Comparison of ENCODE assay signal across 9 cellular contexts in the genomic region with DNA sequence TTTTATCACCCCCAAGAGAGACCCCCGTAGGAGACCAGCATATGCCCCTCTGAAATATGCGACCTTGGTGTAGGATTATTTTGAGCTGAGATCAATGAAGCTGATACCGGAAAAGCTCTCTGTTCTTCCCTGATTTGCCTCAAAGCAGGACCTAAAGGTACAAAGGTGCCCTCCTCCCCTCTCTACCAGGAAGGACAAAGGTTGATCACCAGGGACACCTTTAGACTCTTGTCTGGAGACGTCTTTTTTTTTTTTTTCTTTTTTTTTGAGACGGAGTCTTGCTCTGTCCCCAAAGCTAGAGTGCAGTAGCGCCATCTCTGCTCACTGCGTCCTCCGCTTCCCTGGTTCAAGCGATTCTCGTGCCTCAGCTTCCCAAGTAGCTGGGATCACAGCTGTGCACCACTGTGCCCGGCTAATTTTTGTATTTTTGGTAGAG. TPM values are rescaled to one million over a fixed set of nuclear protein-coding genes. Genes with fewer than 3 reads are reported as not detected.
DNase-seq lines count a peak whose midpoint lies in the region; ATAC-seq, FAIRE-seq and TF ChIP-seq lines count a peak whose summit lies in the region.
"Had no signal": no experiment of that assay in that cellular context is flagged by ENCODE, and none has a peak within 500 bp of the region (broad histone marks: within the 10 kb centered on the region; RNA-seq: fewer than 3 reads in every experiment).

No MANE protein-coding gene starts in this region.

- H3K4me3 Mint-ChIP-seq in activated CD4-positive, alpha-beta T cell treated with anti-CD3 and anti-CD28 coated beads for 36 hours: peak overlapping the region; percentile 73
- H3K4me3 Mint-ChIP-seq in activated naive CD8-positive, alpha-beta T cell: peak overlapping the region; percentile 91

- H3K4me1 ChIP-seq in HepG2 (ENCODE audit: insufficient read depth, low read length): peaks cover 59% of the 10 kb centered on the region
- peaks cover 4 to 22% (median 19%) of the 10 kb centered on the region in 5 donors for H3K4me1 ChIP-seq in subcutaneous abdominal adipose tissue (ENCODE audit: control insufficient read depth in 5 of 5, insufficient read depth in 5 of 5, low read length in 5 of 5)

- no peak for DNase-seq in activated CD4-positive, alpha-beta T cell treated with anti-CD3 and anti-CD28 coated beads for 36 hours
- no peak for DNase-seq in activated CD4-positive, alpha-beta T cell treated with anti-CD3 and anti-CD28 coated beads for 48 hours
- no peak for DNase-seq in HepG2 (ENCODE audit: low spot score)
- no peak for DNase-seq in GM20000 (ENCODE audit: low spot score)

- H3K36me3 Mint-ChIP-seq in activated CD4-positive, alpha-beta T cell treated with anti-CD3 and anti-CD28 coated beads for 36 hours (ENCODE audit: low read depth): no peaks in the 10 kb centered on the region
- no peaks in the 10 kb centered on the region for H3K36me3 Mint-ChIP-seq in activated naive CD8-positive, alpha-beta T cell

- no peak for TF ChIP-seq EP300 in HepG2 (IDR thresholded peaks at IDR 0.05; ENCODE audit: low read depth in 2 of 2, low read length in 2 of 2)
- no peak for TF ChIP-seq EP300 in HepG2 (CRISPR knock-in tag; IDR thresholded peaks at IDR 0.05; ENCODE audit: borderline replicate concordance)

- no peaks in the 10 kb centered on the region for H3K9me3 Mint-ChIP-seq in activated CD4-positive, alpha-beta T cell treated with anti-CD3 and anti-CD28 coated beads for 36 hours (ENCODE audit: low read depth)
- no peaks in the 10 kb centered on the region for H3K9me3 Mint-ChIP-seq in activated naive CD8-positive, alpha-beta T cell (ENCODE audit: low read depth)

- no peaks in the 10 kb centered on the region for H3K36me3 ChIP-seq in HepG2 (replicated peaks in 1 of 2; ENCODE audit: control insufficient read depth in 1 of 2, insufficient read depth in 2 of 2, low read length in 2 of 2)
- H3K36me3 ChIP-seq in subcutaneous abdominal adipose tissue (ENCODE audit: control insufficient read depth in 5 of 5, insufficient read depth in 5 of 5, low read length in 5 of 5): peaks cover 0 to 3% (median 0%) of the 10 kb centered on the region in 5 donors

- no peaks in the 10 kb centered on the region for H3K79me2 ChIP-seq in HepG2 (ENCODE audit: insufficient read depth, low read length)

- TF ChIP-seq CTCF in HepG2 (CRISPR knock-in tag; IDR thresholded peaks at IDR 0.05): no peak
- TF ChIP-seq CTCF in GM20000 (IDR thresholded peaks at IDR 0.05; ENCODE audit: extremely low read depth, missing control alignments): no peak

- BruUV-seq in HepG2 (replicated peaks; lab: Mats Ljungman, UMichigan): no TSS peak

- H3K4me1 Mint-ChIP-seq in activated CD4-positive, alpha-beta T cell treated with anti-CD3 and anti-CD28 coated beads for 36 hours: peaks cover 20% of the 10 kb centered on the region
- peaks cover 17% of the 10 kb centered on the region for H3K4me1 Mint-ChIP-seq in activated naive CD8-positive, alpha-beta T cell (ENCODE audit: low read depth)

- no peak overlapping the region for H2AFZ ChIP-seq in HepG2 (ENCODE audit: low read length)

- H3K9ac ChIP-seq in HepG2 (ENCODE audit: insufficient read depth, low read depth, low read length) (no peak overlapping the region; the same call in 1 of the 2 replicates), subcutaneous abdominal adipose tissue (ENCODE audit: low read length in 5 of 5) (peak overlapping the region in 3 of 5 donors; percentile 81 to 91 (median 85))

- no peaks in the 10 kb centered on the region for H3K27me3 ChIP-seq in HepG2 (ENCODE audit: control insufficient read depth in 1 of 2, insufficient read depth in 2 of 2, low read length in 2 of 2)
- no peaks in the 10 kb centered on the region for H3K27me3 ChIP-seq in subcutaneous abdominal adipose tissue (ENCODE audit: control insufficient read depth in 5 of 5, insufficient read depth in 4 of 5, low read length in 5 of 5)

- H3K27ac ChIP-seq in HepG2 (ENCODE audit: extremely low read length, insufficient read depth, low read length) (peak overlapping the region; percentile 45), subcutaneous abdominal adipose tissue (ENCODE audit: low read depth, low read length) (no peak overlapping the region)
- H3K27ac ChIP-seq: HL-60 had no signal

- H3K4me3 ChIP-seq in HepG2 (replicated peaks in 1 of 3; ENCODE audit: insufficient read depth in 1 of 3, low read depth in 2 of 3, low read length in 3 of 3): no peak overlapping the region
- H3K4me3 ChIP-seq in subcutaneous abdominal adipose tissue (ENCODE audit: low read depth in 1 of 5, low read length in 5 of 5): peak overlapping the region; percentile 70 to 78 (median 73)

- POLR2A ChIA-PET in activated CD4-positive, alpha-beta T cell treated with anti-CD3 and anti-CD28 coated beads for 36 hours (lab: Charles Lee): no interaction called here
- POLR2A ChIA-PET in HepG2 (lab: Yijun Ruan, JAX): interaction anchor here (0.7 kb wide), 1 partner anchor 515 kb away, joined by 3 read pairs; no protein-coding TSS in a partner anchor

- no peaks in the 10 kb centered on the region for H4K20me1 ChIP-seq in HepG2 (ENCODE audit: insufficient read depth, low read length)

- TF ChIP-seq RAD21 in HepG2 (CRISPR knock-in tag; IDR thresholded peaks at IDR 0.05): no peak

- H3K4me2 ChIP-seq in HepG2 (ENCODE audit: low read depth, low read length): peak overlapping the region; percentile 53

- CTCF ChIA-PET in activated CD4-positive, alpha-beta T cell treated with anti-CD3 and anti-CD28 coated beads for 36 hours (lab: Charles Lee): no interaction called here
- CTCF ChIA-PET in HepG2 (lab: Yijun Ruan, JAX; ENCODE audit: low intra/inter-chr PET ratio, low total read pairs): no interaction called here

- ATAC-seq in activated CD4-positive, alpha-beta T cell treated with anti-CD3 and anti-CD28 coated beads for 36 hours: no peak
- no peak for ATAC-seq in HepG2
- ATAC-seq in GM19452 (IDR thresholded peaks at IDR 0.05; ENCODE audit: unreplicated experiment): no peak
- no peak for ATAC-seq in HG02884 (IDR thresholded peaks at IDR 0.05; ENCODE audit: unreplicated experiment)

- no peak overlapping the region for H3K27ac Mint-ChIP-seq in activated CD4-positive, alpha-beta T cell treated with anti-CD3 and anti-CD28 coated beads for 36 hours
- H3K27ac Mint-ChIP-seq in activated naive CD8-positive, alpha-beta T cell: peak overlapping the region; percentile 92

- in situ Hi-C loops in HepG2 (cut with HindIII; ENCODE audit: extremely low pct_ligation_motif_present, low pct_unique_long_range_greater_than_20kb): no loop called here

- 34% methylated on average over 11 of the region's 11 CpGs for WGBS in HepG2 (ENCODE audit: low lambda C conversion rate)

- intact Hi-C loops in activated CD4-positive, alpha-beta T cell treated with anti-CD3 and anti-CD28 coated beads for 36 hours (cut with DNase I, micrococcal nuclease): loop anchor here in 1 of 2 experiments (1.0 to 2.0 kb wide), 6 partner anchors 17 to 391 kb away; partner anchors contain the start of genes MCOLN1 and PNPLA6
- intact Hi-C loops in HepG2 (cut with micrococcal nuclease; ENCODE audit: unreplicated experiment): loop anchor here (10.0 kb wide), 1 partner anchor 95 kb away; no protein-coding TSS in a partner anchor

- H3K9me3 ChIP-seq in HepG2 (ENCODE audit: low read length): no peaks in the 10 kb centered on the region
- H3K9me3 ChIP-seq in subcutaneous abdominal adipose tissue (ENCODE audit: control insufficient read depth in 5 of 5, low read length in 5 of 5): no peaks in the 10 kb centered on the region

- TF ChIP-seq POLR2A in HepG2 (IDR thresholded peaks at IDR 0.05; ENCODE audit: insufficient read depth in 1 of 2, low read depth in 2 of 2, low read length in 2 of 2): no peak

- no peaks in the 10 kb centered on the region for H3K27me3 Mint-ChIP-seq in activated CD4-positive, alpha-beta T cell treated with anti-CD3 and anti-CD28 coated beads for 36 hours
- no peaks in the 10 kb centered on the region for H3K27me3 Mint-ChIP-seq in activated naive CD8-positive, alpha-beta T cell

- FAIRE-seq in HepG2 (lab: Jason Lieb, UNC): peak; percentile 56

RNA-seq across cellular contexts. Expression of gene PEX11G, which starts 0.8 kb away (rescaled TPM):
- total RNA-seq in activated CD4-positive, alpha-beta T cell treated with anti-CD3 and anti-CD28 coated beads for 36 hours: 1 to 10 TPM in 1 of 2 experiments, under 1 TPM in 1; 0.51 to 1.1 TPM
- not detected in 2 replicates for total RNA-seq in HepG2 (2016; rRNA removed; fragmentation: Illumina TruSeq; extraction: Trizol)
- not detected in 2 replicates for total RNA-seq in HepG2 (2016; cell fraction: cytosol; rRNA removed; fragmentation: Illumina TruSeq; extraction: Trizol; ENCODE audit: low read depth)
- total RNA-seq in HepG2 (2016; cell fraction: insoluble cytoplasmic fraction; rRNA removed; fragmentation: Illumina TruSeq; extraction: Trizol): not detected in 2 replicates
- not detected in 2 replicates for total RNA-seq in HepG2 (2016; cell fraction: membrane; rRNA removed; fragmentation: Illumina TruSeq; extraction: Trizol)
- not detected in 2 replicates for total RNA-seq in HepG2 (2016; cell fraction: nucleus; rRNA removed; fragmentation: Illumina TruSeq; extraction: Trizol)
- not detected in 2 replicates for polyA plus RNA-seq in HepG2 (2011; rRNA removed)
- polyA plus RNA-seq in HepG2 (2011; cell fraction: cytosol; rRNA removed): 0.07 TPM in 1 of 2 replicates, not detected in the other
- polyA plus RNA-seq in HepG2 (2011; cell fraction: nucleus; rRNA removed): 0.12 and 0.16 TPM in 2 replicates
- not detected in 2 replicates for polyA plus RNA-seq in HepG2 (2012)
- polyA plus RNA-seq in HepG2 (2016; cell fraction: cytosol; fragmentation: Illumina TruSeq; extraction: Trizol; ENCODE audit: low read depth): not detected in 2 replicates
- polyA plus RNA-seq in HepG2 (2016; cell fraction: insoluble cytoplasmic fraction; fragmentation: Illumina TruSeq; extraction: Trizol; ENCODE audit: low read depth): not detected in 2 replicates
- polyA plus RNA-seq in HepG2 (2016; cell fraction: membrane; fragmentation: Illumina TruSeq; extraction: Trizol; ENCODE audit: low read depth): not detected in 2 replicates
- polyA plus RNA-seq in HepG2 (2016; cell fraction: nucleus; fragmentation: Illumina TruSeq; extraction: Trizol; ENCODE audit: insufficient read depth, low read depth): not detected in 2 replicates
- polyA minus RNA-seq in HepG2 (2011; rRNA and poly(A)+ RNA removed; ENCODE audit: low replicate concordance): 1.4 TPM in 1 of 2 replicates, not detected in the other
- polyA minus RNA-seq in HepG2 (2011; cell fraction: cytosol; rRNA and poly(A)+ RNA removed): not detected in 2 replicates
- not detected in 2 replicates for polyA minus RNA-seq in HepG2 (2011; cell fraction: nucleus; rRNA and poly(A)+ RNA removed)

RNA-seq across cellular contexts. Expression of gene ZNF358, which starts 26.3 kb away (rescaled TPM):
- total RNA-seq in activated CD4-positive, alpha-beta T cell treated with anti-CD3 and anti-CD28 coated beads for 36 hours: 1 to 10 TPM; 5.1 to 8.5 TPM
- 6.4 and 9.1 TPM in 2 replicates for total RNA-seq in HepG2 (2016; rRNA removed; fragmentation: Illumina TruSeq; extraction: Trizol)
- total RNA-seq in HepG2 (2016; cell fraction: cytosol; rRNA removed; fragmentation: Illumina TruSeq; extraction: Trizol; ENCODE audit: low read depth): 29.8 and 30.7 TPM in 2 replicates
- total RNA-seq in HepG2 (2016; cell fraction: insoluble cytoplasmic fraction; rRNA removed; fragmentation: Illumina TruSeq; extraction: Trizol): 7.4 and 8.8 TPM in 2 replicates
- total RNA-seq in HepG2 (2016; cell fraction: membrane; rRNA removed; fragmentation: Illumina TruSeq; extraction: Trizol): 40.6 and 43.0 TPM in 2 replicates
- 4.2 and 4.8 TPM in 2 replicates for total RNA-seq in HepG2 (2016; cell fraction: nucleus; rRNA removed; fragmentation: Illumina TruSeq; extraction: Trizol)
- polyA plus RNA-seq in HepG2 (2011; rRNA removed): 36.3 and 37.0 TPM in 2 replicates
- 27.2 and 34.8 TPM in 2 replicates for polyA plus RNA-seq in HepG2 (2011; cell fraction: cytosol; rRNA removed)
- 16.8 and 18.8 TPM in 2 replicates for polyA plus RNA-seq in HepG2 (2011; cell fraction: nucleus; rRNA removed)
- polyA plus RNA-seq in HepG2 (2012): 18.3 and 24.5 TPM in 2 replicates
- 89.1 and 102 TPM in 2 replicates for polyA plus RNA-seq in HepG2 (2016; cell fraction: cytosol; fragmentation: Illumina TruSeq; extraction: Trizol; ENCODE audit: low read depth)
- polyA plus RNA-seq in HepG2 (2016; cell fraction: insoluble cytoplasmic fraction; fragmentation: Illumina TruSeq; extraction: Trizol; ENCODE audit: low read depth): 21.6 and 26.7 TPM in 2 replicates
- 106 and 124 TPM in 2 replicates for polyA plus RNA-seq in HepG2 (2016; cell fraction: membrane; fragmentation: Illumina TruSeq; extraction: Trizol; ENCODE audit: low read depth)
- polyA plus RNA-seq in HepG2 (2016; cell fraction: nucleus; fragmentation: Illumina TruSeq; extraction: Trizol; ENCODE audit: insufficient read depth, low read depth): 18.5 and 20.8 TPM in 2 replicates
- polyA minus RNA-seq in HepG2 (2011; rRNA and poly(A)+ RNA removed; ENCODE audit: low replicate concordance): 17.5 and 24.9 TPM in 2 replicates
- polyA minus RNA-seq in HepG2 (2011; cell fraction: cytosol; rRNA and poly(A)+ RNA removed): 11.3 and 15.3 TPM in 2 replicates
- 2.2 and 3.4 TPM in 2 replicates for polyA minus RNA-seq in HepG2 (2011; cell fraction: nucleus; rRNA and poly(A)+ RNA removed)

RNA-seq across cellular contexts. Expression of gene MCOLN1, which starts 32.8 kb away (rescaled TPM):
- 1 to 10 TPM; 6.7 to 7.7 TPM for total RNA-seq in activated CD4-positive, alpha-beta T cell treated with anti-CD3 and anti-CD28 coated beads for 36 hours
- total RNA-seq in HepG2 (2016; rRNA removed; fragmentation: Illumina TruSeq; extraction: Trizol): 1.9 and 3.4 TPM in 2 replicates
- total RNA-seq in HepG2 (2016; cell fraction: cytosol; rRNA removed; fragmentation: Illumina TruSeq; extraction: Trizol; ENCODE audit: low read depth): 3.4 and 4.1 TPM in 2 replicates
- 1.8 and 4.3 TPM in 2 replicates for total RNA-seq in HepG2 (2016; cell fraction: insoluble cytoplasmic fraction; rRNA removed; fragmentation: Illumina TruSeq; extraction: Trizol)
- 2.4 and 3.4 TPM in 2 replicates for total RNA-seq in HepG2 (2016; cell fraction: membrane; rRNA removed; fragmentation: Illumina TruSeq; extraction: Trizol)
- 3.8 and 4.3 TPM in 2 replicates for total RNA-seq in HepG2 (2016; cell fraction: nucleus; rRNA removed; fragmentation: Illumina TruSeq; extraction: Trizol)
- polyA plus RNA-seq in HepG2 (2011; rRNA removed): 11.6 and 15.7 TPM in 2 replicates
- 6.4 and 7.4 TPM in 2 replicates for polyA plus RNA-seq in HepG2 (2011; cell fraction: cytosol; rRNA removed)
- polyA plus RNA-seq in HepG2 (2011; cell fraction: nucleus; rRNA removed): 29.1 and 39.0 TPM in 2 replicates
- 3.4 and 4.8 TPM in 2 replicates for polyA plus RNA-seq in HepG2 (2012)
- 2.3 and 3.2 TPM in 2 replicates for polyA plus RNA-seq in HepG2 (2016; cell fraction: cytosol; fragmentation: Illumina TruSeq; extraction: Trizol; ENCODE audit: low read depth)
- polyA plus RNA-seq in HepG2 (2016; cell fraction: insoluble cytoplasmic fraction; fragmentation: Illumina TruSeq; extraction: Trizol; ENCODE audit: low read depth): 2.9 and 3.5 TPM in 2 replicates
- polyA plus RNA-seq in HepG2 (2016; cell fraction: membrane; fragmentation: Illumina TruSeq; extraction: Trizol; ENCODE audit: low read depth): 3.3 and 3.4 TPM in 2 replicates
- polyA plus RNA-seq in HepG2 (2016; cell fraction: nucleus; fragmentation: Illumina TruSeq; extraction: Trizol; ENCODE audit: insufficient read depth, low read depth): 16.6 and 21.1 TPM in 2 replicates
- 19.2 and 110 TPM in 2 replicates for polyA minus RNA-seq in HepG2 (2011; rRNA and poly(A)+ RNA removed; ENCODE audit: low replicate concordance)
- polyA minus RNA-seq in HepG2 (2011; cell fraction: cytosol; rRNA and poly(A)+ RNA removed): 2.4 and 4.4 TPM in 2 replicates
- polyA minus RNA-seq in HepG2 (2011; cell fraction: nucleus; rRNA and poly(A)+ RNA removed): 4.8 and 5.9 TPM in 2 replicates

RNA-seq across cellular contexts. Expression of gene PNPLA6, which starts 45.9 kb away (rescaled TPM):
- total RNA-seq in activated CD4-positive, alpha-beta T cell treated with anti-CD3 and anti-CD28 coated beads for 36 hours: 100 to 1,000 TPM in 1 of 2 experiments, 10 to 100 TPM in 1; 82.2 to 108 TPM
- total RNA-seq in HepG2 (2016; rRNA removed; fragmentation: Illumina TruSeq; extraction: Trizol): 11.1 and 28.2 TPM in 2 replicates
- 6.7 and 9.9 TPM in 2 replicates for total RNA-seq in HepG2 (2016; cell fraction: cytosol; rRNA removed; fragmentation: Illumina TruSeq; extraction: Trizol; ENCODE audit: low read depth)
- 7.3 and 24.9 TPM in 2 replicates for total RNA-seq in HepG2 (2016; cell fraction: insoluble cytoplasmic fraction; rRNA removed; fragmentation: Illumina TruSeq; extraction: Trizol)
- 9.5 and 10.2 TPM in 2 replicates for total RNA-seq in HepG2 (2016; cell fraction: membrane; rRNA removed; fragmentation: Illumina TruSeq; extraction: Trizol)
- 39.4 and 51.4 TPM in 2 replicates for total RNA-seq in HepG2 (2016; cell fraction: nucleus; rRNA removed; fragmentation: Illumina TruSeq; extraction: Trizol)
- 24.9 and 28.4 TPM in 2 replicates for polyA plus RNA-seq in HepG2 (2011; rRNA removed)
- polyA plus RNA-seq in HepG2 (2011; cell fraction: cytosol; rRNA removed): 8.4 and 14.6 TPM in 2 replicates
- 192 and 272 TPM in 2 replicates for polyA plus RNA-seq in HepG2 (2011; cell fraction: nucleus; rRNA removed)
- 22.0 and 47.4 TPM in 2 replicates for polyA plus RNA-seq in HepG2 (2012)
- 4.0 and 4.8 TPM in 2 replicates for polyA plus RNA-seq in HepG2 (2016; cell fraction: cytosol; fragmentation: Illumina TruSeq; extraction: Trizol; ENCODE audit: low read depth)
- polyA plus RNA-seq in HepG2 (2016; cell fraction: insoluble cytoplasmic fraction; fragmentation: Illumina TruSeq; extraction: Trizol; ENCODE audit: low read depth): 9.1 and 14.0 TPM in 2 replicates
- 4.9 and 7.2 TPM in 2 replicates for polyA plus RNA-seq in HepG2 (2016; cell fraction: membrane; fragmentation: Illumina TruSeq; extraction: Trizol; ENCODE audit: low read depth)
- 115 and 120 TPM in 2 replicates for polyA plus RNA-seq in HepG2 (2016; cell fraction: nucleus; fragmentation: Illumina TruSeq; extraction: Trizol; ENCODE audit: insufficient read depth, low read depth)
- 20.0 and 49.5 TPM in 2 replicates for polyA minus RNA-seq in HepG2 (2011; rRNA and poly(A)+ RNA removed; ENCODE audit: low replicate concordance)
- polyA minus RNA-seq in HepG2 (2011; cell fraction: cytosol; rRNA and poly(A)+ RNA removed): 21.5 and 23.2 TPM in 2 replicates
- 37.4 and 52.5 TPM in 2 replicates for polyA minus RNA-seq in HepG2 (2011; cell fraction: nucleus; rRNA and poly(A)+ RNA removed)

Comparison
In these comparisons a context has a peak if more than half of its experiments do, and no peak if none do; other contexts are left out.
1. H3K4me3 ChIP-seq: peak in subcutaneous abdominal adipose tissue (5 of 5); none in HepG2 (0 of 3).